8 cellular contexts compared by ENCODE assay signal in the genomic region with DNA sequence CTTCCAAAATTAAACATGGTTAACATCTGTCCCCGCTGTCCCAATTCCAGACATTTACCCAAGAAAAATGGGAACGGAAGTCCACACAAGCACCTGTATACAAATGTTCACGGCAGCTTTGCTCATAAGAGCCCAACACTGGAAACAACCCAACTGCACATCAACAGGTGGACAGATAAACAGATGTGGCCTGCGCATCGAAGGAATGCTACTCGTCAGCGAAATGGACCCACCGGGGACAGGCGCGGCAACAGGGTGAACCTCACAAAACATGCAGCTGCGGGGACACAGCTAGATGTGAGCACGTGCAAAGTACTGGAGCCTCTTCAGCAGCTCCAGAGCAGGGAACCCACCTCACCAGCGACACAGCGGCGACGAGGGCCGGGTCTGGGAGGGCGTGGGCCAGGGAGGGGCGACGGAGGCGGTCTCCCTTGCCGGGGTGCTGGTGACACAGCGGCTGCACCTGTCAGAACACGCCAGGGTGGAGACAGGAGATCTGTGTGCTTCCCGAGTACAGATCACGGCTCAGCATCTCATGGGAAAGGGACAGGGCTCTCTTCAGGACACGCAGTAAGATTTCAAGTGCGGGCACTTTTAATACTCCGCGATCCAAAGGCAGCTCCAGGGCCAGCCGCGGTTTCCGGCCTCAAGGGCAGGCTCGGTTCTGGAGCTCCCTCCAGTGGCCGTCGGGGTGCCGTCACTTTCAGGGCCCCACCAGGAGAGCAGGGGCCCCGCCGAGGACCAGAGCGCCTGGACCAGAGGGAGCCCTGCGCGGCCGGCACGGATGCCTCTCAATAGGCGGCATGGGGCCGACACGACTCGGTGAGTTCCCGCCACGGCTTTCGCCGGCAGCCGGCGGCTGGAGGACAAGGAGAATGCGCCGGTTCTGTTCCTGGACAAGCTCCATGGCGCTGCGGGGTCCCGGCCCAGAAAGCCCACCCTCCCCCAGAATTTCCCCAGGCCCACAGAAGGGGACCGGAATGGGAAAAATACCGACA. TPM values are rescaled to one million over a fixed set of nuclear protein-coding genes. Genes with fewer than 3 reads are reported as not detected.
DNase-seq lines count a peak whose midpoint lies in the region; ATAC-seq and TF ChIP-seq lines count a peak whose summit lies in the region.

No MANE protein-coding gene starts in this region.

- TF ChIP-seq RAD21 in IMR-90 (IDR thresholded peaks at IDR 0.05; ENCODE audit: low read length) = peak; percentile 97

- dilution Hi-C loops in IMR-90 (cut with HindIII; ENCODE audit: low sequenced_read_pairs, unreplicated experiment) = no loop called here

- H3K23ac ChIP-seq in IMR-90 (ENCODE audit: low read depth, low read length) = no peak overlapping the region

- H3K27me3 ChIP-seq in BLaER1 treated with 17β-estradiol and CSF1 and Interleukin-3, amounts not matched to agents 10 nM and 100 nM = peaks cover 0 to 15% (median 0%) of the 10 kb centered on the region in 11 experiments; a peak in 4 of 22 replicates
- H3K27me3 ChIP-seq in IMR-90 (ENCODE audit: control insufficient read depth, insufficient read depth, low read length) (no peaks in the 10 kb centered on the region; the same call in 1 of the 2 replicates), transverse colon (no peaks in the 10 kb centered on the region)

- CTCF ChIA-PET in IMR-90 (lab: Yijun Ruan, JAX) = interaction anchor here (0.6 to 3.5 kb wide), 10 partner anchors 10 to 72 kb away, joined by 3 to 60 read pairs (median 3); a partner anchor contains a TSS
- CTCF ChIA-PET in activated naive CD4-positive, alpha-beta T cell treated with anti-CD3 and anti-CD28 coated beads, Interleukin-2, amount 10 ng/mL, durations not matched to agents 7 days and 5 days (lab: Charles Lee) = interaction anchor here (0.5 to 5.9 kb wide), 25 partner anchors 10 to 275 kb away, joined by 3 to 247 read pairs (median 5); partner anchors contain the start of gene GPR146

- ATAC-seq in GM19395 (IDR thresholded peaks at IDR 0.05; ENCODE audit: unreplicated experiment) (peak; percentile 61), IMR-90 (ENCODE audit: low read depth) (peak; percentile 98)

- 37% methylated on average over 27 of the region's 61 CpGs; no CpG with 5 or more reads in 1 of the 2 experiments for WGBS in IMR-90 (ENCODE audit: extremely low coverage in 2 of 2, insufficient read length in 1 of 2), 2 experiments
- WGBS in transverse colon (ENCODE audit: low coverage in 1 of 2), 2 donors = 29% methylated on average over 49 of the region's 61 CpGs; no CpG with 5 or more reads in 1 of the 2 donors

- intact Hi-C loops in IMR-90 (cut with micrococcal nuclease) = loop anchor here (1.0 to 2.0 kb wide), 2 partner anchors 72 to 157 kb away; no protein-coding TSS in a partner anchor
- intact Hi-C loops in transverse colon (cut with DNase I; ENCODE audit: low total_unique reads) = loop anchor here (1.0 kb wide), 1 partner anchor 72 kb away; no protein-coding TSS in a partner anchor

- H3K4me3 Mint-ChIP-seq in activated naive CD4-positive, alpha-beta T cell treated with anti-CD3 and anti-CD28 coated beads, Interleukin-2, amount 10 ng/mL, durations not matched to agents 7 days and 5 days = peak overlapping the region; percentile 28
- H3K4me3 Mint-ChIP-seq in glutamatergic neuron (ENCODE audit: unreplicated experiment) = peak overlapping the region; percentile 22

- no peak overlapping the region for H4K5ac ChIP-seq in IMR-90 (ENCODE audit: low read depth, low read length)

- H2BK15ac ChIP-seq in IMR-90 (ENCODE audit: low read depth, low read length) = no peak overlapping the region

- no peak for TF ChIP-seq EP300 in transverse colon (IDR thresholded peaks at IDR 0.05; ENCODE audit: low read depth)

- H3K56ac ChIP-seq in IMR-90 (ENCODE audit: extremely low read depth, insufficient read depth, low read length) = no peak overlapping the region

- H2AFZ ChIP-seq in IMR-90 (replicated peaks; ENCODE audit: low read length, poor library complexity) = peak overlapping the region; percentile 60

- in situ Hi-C loops in IMR-90 (cut with MboI; ENCODE audit: low sequenced_read_pairs) (no loop called here), transverse colon (cut with MboI; ENCODE audit: low pct_ligation_motif_present in 1 of 4, low pct_unique_long_range_greater_than_20kb in 1 of 4, low sequenced_read_pairs in 3 of 4) (loop anchor here in 2 of 4 donors (10.0 kb wide), 1 partner anchor 71 kb away; no protein-coding TSS in a partner anchor)

- H2BK5ac ChIP-seq in IMR-90 (ENCODE audit: low read depth, low read length, poor library complexity, severe bottlenecking) = no peak overlapping the region

- peaks cover 34 to 61% (median 58%) of the 10 kb centered on the region in 10 experiments for H3K4me1 ChIP-seq in BLaER1 treated with 17β-estradiol and CSF1 and Interleukin-3, amounts not matched to agents 10 nM and 100 nM
- H3K4me1 ChIP-seq in IMR-90 (ENCODE audit: control insufficient read depth, insufficient read depth, low read length) = peaks cover 2% of the 10 kb centered on the region; the same call in 1 of the 2 replicates
- peaks cover 9 to 12% (median 9%) of the 10 kb centered on the region in 4 donors for H3K4me1 ChIP-seq in transverse colon

- H2BK20ac ChIP-seq in IMR-90 (ENCODE audit: low read depth, low read length) = no peak overlapping the region

- no peak for TF ChIP-seq POLR2A in IMR-90 (IDR thresholded peaks at IDR 0.05; ENCODE audit: low read depth, low read length)
- no peak for TF ChIP-seq POLR2A in transverse colon (IDR thresholded peaks at IDR 0.05)

- H3K9me1 ChIP-seq in IMR-90 (ENCODE audit: insufficient read depth, low read length) = 0 out of 2 replicates have a peak, but pooled peaks cover 3% of the 10 kb centered on the region

- H3K9ac ChIP-seq in BLaER1 treated with 17β-estradiol and CSF1 and Interleukin-3, amounts not matched to agents 10 nM and 100 nM = peak overlapping the region in 6 of 11 experiments; percentile 18 to 41 (median 36); a peak in 6 of 22 replicates
- no peak overlapping the region for H3K9ac ChIP-seq in IMR-90 (ENCODE audit: low read depth, low read length)

- no peaks in the 10 kb centered on the region; a peak in 1 of 22 replicates for H3K36me3 ChIP-seq in BLaER1 treated with 17β-estradiol and CSF1 and Interleukin-3, amounts not matched to agents 10 nM and 100 nM
- H3K36me3 ChIP-seq in IMR-90 (ENCODE audit: control insufficient read depth, insufficient read depth, low read length) = no peaks in the 10 kb centered on the region
- no peaks in the 10 kb centered on the region for H3K36me3 ChIP-seq in transverse colon

- H2AK9ac ChIP-seq in IMR-90 (replicated peaks; ENCODE audit: low read depth, low read length, poor library complexity) = peak overlapping the region; percentile 67

- DNase-seq in IMR-90 (peak; percentile 58), SKM-1 treated with dmso at 0.1 percent for 144 hours (lab: John Stamatoyannopoulos, UW; ENCODE audit: unreplicated experiment) (peak; percentile 62), glutamatergic neuron (peak; percentile 83), pons (ENCODE audit: low spot score) (peak; percentile 62), transverse colon (peak; percentile 88)
- DNase-seq in activated naive CD4-positive, alpha-beta T cell treated with anti-CD3 and anti-CD28 coated beads, Interleukin-2, amount 10 ng/mL, durations not matched to agents 7 days and 5 days = peak; percentile 91

- no peak overlapping the region for H3K18ac ChIP-seq in IMR-90 (ENCODE audit: low read depth, low read length)

- no peak overlapping the region for H2BK120ac ChIP-seq in IMR-90 (ENCODE audit: low read depth, low read length)

- no peak overlapping the region for H4K91ac ChIP-seq in IMR-90 (ENCODE audit: insufficient read depth, low read depth, low read length)

- peaks cover 0 to 3% (median 0%) of the 10 kb centered on the region in 11 experiments; a peak in 2 of 22 replicates for H3K9me3 ChIP-seq in BLaER1 treated with 17β-estradiol and CSF1 and Interleukin-3, amounts not matched to agents 10 nM and 100 nM (replicated peaks in 1 of 11)
- H3K9me3 ChIP-seq in IMR-90 (ENCODE audit: control insufficient read depth, insufficient read depth, low read length) (no peaks in the 10 kb centered on the region), transverse colon (no peaks in the 10 kb centered on the region)

- H3K14ac ChIP-seq in IMR-90 (replicated peaks; ENCODE audit: low read depth, low read length) = no peak overlapping the region

- H3K9me3 Mint-ChIP-seq in activated naive CD4-positive, alpha-beta T cell treated with anti-CD3 and anti-CD28 coated beads, Interleukin-2, amount 10 ng/mL, durations not matched to agents 7 days and 5 days = peaks cover 3% of the 10 kb centered on the region
- H3K9me3 Mint-ChIP-seq in glutamatergic neuron (ENCODE audit: unreplicated experiment) = peaks cover 13% of the 10 kb centered on the region

- H3K79me1 ChIP-seq in IMR-90 (ENCODE audit: low read depth in 1 of 2, low read length in 2 of 2) = peaks cover 0 to 7% of the 10 kb centered on the region in 2 experiments; a peak in 1 of 4 replicates

- no peaks in the 10 kb centered on the region for H3K36me3 Mint-ChIP-seq in activated naive CD4-positive, alpha-beta T cell treated with anti-CD3 and anti-CD28 coated beads, Interleukin-2, amount 10 ng/mL, durations not matched to agents 7 days and 5 days
- H3K36me3 Mint-ChIP-seq in glutamatergic neuron (ENCODE audit: unreplicated experiment) = no peaks in the 10 kb centered on the region

- H3K4me1 Mint-ChIP-seq in activated naive CD4-positive, alpha-beta T cell treated with anti-CD3 and anti-CD28 coated beads, Interleukin-2, amount 10 ng/mL, durations not matched to agents 7 days and 5 days = peaks cover 7% of the 10 kb centered on the region
- H3K4me1 Mint-ChIP-seq in glutamatergic neuron (ENCODE audit: low read depth, unreplicated experiment) = peaks cover 12% of the 10 kb centered on the region

- H3K27ac Mint-ChIP-seq in activated naive CD4-positive, alpha-beta T cell treated with anti-CD3 and anti-CD28 coated beads, Interleukin-2, amount 10 ng/mL, durations not matched to agents 7 days and 5 days = no peak overlapping the region
- H3K27ac Mint-ChIP-seq in glutamatergic neuron (ENCODE audit: unreplicated experiment) = no peak overlapping the region

- no peak overlapping the region for H4K8ac ChIP-seq in IMR-90 (ENCODE audit: low read depth in 2 of 2, low read length in 2 of 2)

- H3K4ac ChIP-seq in IMR-90 (ENCODE audit: low read depth, low read length) = no peak overlapping the region

- peaks cover 26% of the 10 kb centered on the region for H3K27me3 Mint-ChIP-seq in activated naive CD4-positive, alpha-beta T cell treated with anti-CD3 and anti-CD28 coated beads, Interleukin-2, amount 10 ng/mL, durations not matched to agents 7 days and 5 days
- H3K27me3 Mint-ChIP-seq in glutamatergic neuron (ENCODE audit: unreplicated experiment) = peaks cover 9% of the 10 kb centered on the region

- BruUV-seq in IMR-90 (replicated peaks; lab: Mats Ljungman, UMichigan) = no TSS peak

- peak overlapping the region; percentile 58 to 96 (median 92) for H3K4me2 ChIP-seq in BLaER1 treated with 17β-estradiol and CSF1 and Interleukin-3, amounts not matched to agents 10 nM and 100 nM
- peak overlapping the region; percentile 52 for H3K4me2 ChIP-seq in IMR-90 (ENCODE audit: low read depth, low read length)

- H3K27ac ChIP-seq in BLaER1 treated with 17β-estradiol and CSF1 and Interleukin-3, amounts not matched to agents 10 nM and 100 nM = no peak overlapping the region
- no peak overlapping the region for H3K27ac ChIP-seq in IMR-90 (ENCODE audit: insufficient read depth, low read length)
- no peak overlapping the region for H3K27ac ChIP-seq in transverse colon

- peaks cover 0 to 76% (median 54%) of the 10 kb centered on the region in 11 experiments; a peak in 18 of 22 replicates for H4K20me1 ChIP-seq in BLaER1 treated with 17β-estradiol and CSF1 and Interleukin-3, amounts not matched to agents 10 nM and 100 nM
- H4K20me1 ChIP-seq in IMR-90 (ENCODE audit: insufficient read depth, low read length) = peaks cover 38% of the 10 kb centered on the region

- POLR2A ChIA-PET in IMR-90 (lab: Charles Lee; ENCODE audit: unreplicated experiment) = no interaction called here

- peak; percentile 97 for TF ChIP-seq CTCF in IMR-90 (conservative IDR thresholded peaks at IDR 0.05; ENCODE audit: low read depth, low read length)
- TF ChIP-seq CTCF in glutamatergic neuron (IDR thresholded peaks at IDR 0.05; ENCODE audit: partially characterized antibody, unreplicated experiment) = peak; percentile 83
- TF ChIP-seq CTCF in transverse colon (IDR thresholded peaks at IDR 0.05) = peak; percentile 89 to 97 (median 95)

- no peak overlapping the region for H2AK5ac ChIP-seq in IMR-90 (ENCODE audit: low read depth, low read length)

- H3K4me3 ChIP-seq in BLaER1 treated with 17β-estradiol and CSF1 and Interleukin-3, amounts not matched to agents 10 nM and 100 nM = peak overlapping the region in 4 of 10 experiments; percentile 21 to 30 (median 25); a peak in 4 of 20 replicates
- H3K4me3 ChIP-seq in IMR-90 (ENCODE audit: insufficient read depth, low read depth, low read length) (no peak overlapping the region), transverse colon (peak overlapping the region in 2 of 4 donors; percentile 6 to 21)

RNA-seq across cellular contexts. Expression of gene GPR146, which starts 21.2 kb away (rescaled TPM):
- total RNA-seq in IMR-90 (2012; rRNA removed) = 0.83 and 2.2 TPM in 2 replicates
- 2.5 and 3.4 TPM in 2 replicates for polyA plus RNA-seq in IMR-90 (2012; rRNA removed)
- 1.9 and 8.1 TPM in 2 replicates for polyA plus RNA-seq in IMR-90 (2012; cell fraction: cytosol; rRNA removed)
- 4.5 and 7.4 TPM in 2 replicates for polyA plus RNA-seq in IMR-90 (2012; cell fraction: nucleus; rRNA removed; ENCODE audit: low replicate concordance)
- total RNA-seq in glutamatergic neuron (ENCODE audit: unreplicated experiment) = 3.1 TPM
- 10 to 100 TPM in 1 of 4 donors, 1 to 10 TPM in 1, not detected in 2; 9.2 to 14.5 TPM for total RNA-seq in transverse colon

RNA-seq across cellular contexts. Expression of gene GPER1, which starts 22.4 kb away (rescaled TPM):
- total RNA-seq in IMR-90 (2012; rRNA removed) (2.0 and 2.2 TPM in 2 replicates), glutamatergic neuron (ENCODE audit: unreplicated experiment) (0.59 TPM), transverse colon (10 to 100 TPM in 3 of 4 donors, 1 to 10 TPM in 1; 2.2 to 33.7 (median 11.7) TPM)
- 5.8 and 6.3 TPM in 2 replicates for polyA plus RNA-seq in IMR-90 (2012; rRNA removed)
- 3.5 and 8.8 TPM in 2 replicates for polyA plus RNA-seq in IMR-90 (2012; cell fraction: cytosol; rRNA removed)
- polyA plus RNA-seq in IMR-90 (2012; cell fraction: nucleus; rRNA removed; ENCODE audit: low replicate concordance) = 10.8 and 20.8 TPM in 2 replicates
